15 cellular contexts compared by ENCODE assay signal in the genomic region with DNA sequence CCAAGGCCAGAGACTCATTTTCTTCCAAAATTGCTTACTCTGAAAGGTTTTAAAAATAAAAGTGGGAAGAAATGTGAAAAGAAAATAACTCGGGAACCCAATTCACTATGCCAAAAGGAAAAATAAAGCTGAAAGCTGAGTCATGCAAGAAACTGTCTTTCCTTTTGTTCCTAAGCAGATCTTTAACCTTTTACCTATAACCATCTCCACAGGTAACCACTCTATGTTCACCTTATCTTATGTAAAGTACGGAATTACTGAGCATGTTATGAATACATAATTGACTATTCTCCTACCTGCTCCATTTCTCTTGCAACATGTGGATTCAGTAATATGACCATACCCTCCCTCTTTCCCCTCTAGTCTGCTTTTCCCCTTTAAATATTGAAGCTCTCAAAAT.
DNase-seq lines count a peak whose midpoint lies in the region; ATAC-seq and TF ChIP-seq lines count a peak whose summit lies in the region.
"Had no signal": no experiment of that assay in that cellular context is flagged by ENCODE, and none has a peak within 500 bp of the region (broad histone marks: within the 10 kb centered on the region; RNA-seq: fewer than 3 reads in every experiment).

No MANE protein-coding gene starts in this region.

- H3K27me3 ChIP-seq in PC-9 (ENCODE audit: insufficient read depth, low read depth) (no peaks in the 10 kb centered on the region), vagina (no peaks in the 10 kb centered on the region)

- H3K4me1 ChIP-seq in PC-9 (replicated peaks; ENCODE audit: insufficient read depth) (peaks cover 14% of the 10 kb centered on the region), mucosa of descending colon (ENCODE audit: low read depth) (peaks cover 4% of the 10 kb centered on the region), vagina (peaks cover 16% of the 10 kb centered on the region)
- H3K4me1 ChIP-seq: A549 had no signal

- H3K36me3 ChIP-seq in PC-9 (ENCODE audit: low read depth) (no peaks in the 10 kb centered on the region), mucosa of descending colon (ENCODE audit: low read depth) (no peaks in the 10 kb centered on the region), vagina (no peaks in the 10 kb centered on the region)

- H3K27ac ChIP-seq in PC-9 = no peak overlapping the region
- peak overlapping the region; percentile 58 for H3K27ac ChIP-seq in vagina
- H3K27ac ChIP-seq in RWPE1 = no peak overlapping the region
- H3K27ac ChIP-seq: 22Rv1, A549, C4-2B had no signal

- H4K20me1 ChIP-seq in PC-9 (ENCODE audit: insufficient read depth) = no peaks in the 10 kb centered on the region

- no TSS peak for BruUV-seq in PC-9 (replicated peaks; lab: Mats Ljungman, UMichigan)

- no peak for DNase-seq in activated naive CD4-positive, alpha-beta T cell (lab: John Stamatoyannopoulos, UW)
- DNase-seq in PC-9 = peak in 1 of 2 experiments; percentile 51
- no peak for DNase-seq in mucosa of descending colon
- no peak for DNase-seq in vagina (ENCODE audit: extremely low spot score in 2 of 2)
- no peak for DNase-seq in effector CD4-positive, alpha-beta T cell
- no peak for DNase-seq in RWPE1 (ENCODE audit: low spot score)
- DNase-seq: AML-193; Caco-2; CD4-positive, alpha-beta T cell; H9 had no signal

- no peaks in the 10 kb centered on the region for H3K4me1 Mint-ChIP-seq in activated naive CD4-positive, alpha-beta T cell treated with anti-CD3 and anti-CD28 coated beads, Interleukin-2, amount 50 U/mL, for 24 hours

- no peaks in the 10 kb centered on the region for H3K9me2 ChIP-seq in PC-9 (ENCODE audit: insufficient read depth)

- H3K27me3 Mint-ChIP-seq in activated naive CD4-positive, alpha-beta T cell treated with anti-CD3 and anti-CD28 coated beads, Interleukin-2, amount 50 U/mL, for 24 hours = peaks cover 8% of the 10 kb centered on the region

- H3K27ac Mint-ChIP-seq in activated naive CD4-positive, alpha-beta T cell treated with anti-CD3 and anti-CD28 coated beads, Interleukin-2, amount 50 U/mL, for 24 hours = peak overlapping the region; percentile 18
- H3K27ac Mint-ChIP-seq: CD4-positive, alpha-beta T cell had no signal

- TF ChIP-seq CTCF in PC-9 (conservative IDR thresholded peaks at IDR 0.05) = no peak
- TF ChIP-seq CTCF in mucosa of descending colon (IDR thresholded peaks at IDR 0.05) = no peak
- TF ChIP-seq CTCF in vagina (IDR thresholded peaks at IDR 0.05) = no peak
- TF ChIP-seq CTCF in RWPE1 (conservative IDR thresholded peaks at IDR 0.05; ENCODE audit: low read depth) = no peak

- no peaks in the 10 kb centered on the region for H3F3A ChIP-seq in PC-9 (ENCODE audit: insufficient read depth, low read depth)

- ATAC-seq in mucosa of descending colon = peak; percentile 73
- ATAC-seq in GM18907 (IDR thresholded peaks at IDR 0.05; ENCODE audit: unreplicated experiment) = no peak
- ATAC-seq: A549 had no signal

- H3K4me3 ChIP-seq in PC-9 = no peak overlapping the region
- H3K4me3 ChIP-seq in mucosa of descending colon = no peak overlapping the region
- H3K4me3 ChIP-seq in vagina = no peak overlapping the region
- H3K4me3 ChIP-seq: A549 had no signal

- CTCF ChIA-PET in PC-9 (lab: Charles Lee) = interaction anchor here (0.6 to 1.0 kb wide), 4 partner anchors 53 to 915 kb away, joined by 3 to 7 read pairs (median 4); no protein-coding TSS in a partner anchor
- CTCF ChIA-PET in RWPE1 (lab: Yijun Ruan, JAX) = no interaction called here

- intact Hi-C loops in PC-9 (cut with micrococcal nuclease; ENCODE audit: unreplicated experiment) = no loop called here
- intact Hi-C loops in mucosa of descending colon (cut with DNase I, micrococcal nuclease) = no loop called here
- intact Hi-C loops in vagina (cut with DNase I) = no loop called here

- no peaks in the 10 kb centered on the region for H3K9me3 ChIP-seq in PC-9 (ENCODE audit: insufficient read depth, low read depth)
- H3K9me3 ChIP-seq in mucosa of descending colon = no peaks in the 10 kb centered on the region
- no peaks in the 10 kb centered on the region for H3K9me3 ChIP-seq in vagina
- H3K9me3 ChIP-seq: A549, Caco-2 had no signal

- H3K9me3 Mint-ChIP-seq in activated naive CD4-positive, alpha-beta T cell treated with anti-CD3 and anti-CD28 coated beads, Interleukin-2, amount 50 U/mL, for 24 hours = no peaks in the 10 kb centered on the region
- H3K9me3 Mint-ChIP-seq: CD4-positive, alpha-beta T cell had no signal

- POLR2A ChIA-PET in PC-9 (lab: Charles Lee; ENCODE audit: unreplicated experiment) (interaction anchor here (0.5 to 0.6 kb wide), 2 partner anchors 348 to 641 kb away, joined by 3 to 5 read pairs; no protein-coding TSS in a partner anchor), RWPE1 (lab: Yijun Ruan, JAX; ENCODE audit: low non-redundant PET) (no interaction called here)

- H2AFZ ChIP-seq in PC-9 = peak overlapping the region; percentile 45

- H3K4me2 ChIP-seq in PC-9 = peak overlapping the region; percentile 40
- H3K4me2 ChIP-seq: A549 had no signal

- no peak for TF ChIP-seq POLR2A in vagina (IDR thresholded peaks at IDR 0.05)

- H3K79me2 ChIP-seq in PC-9 (ENCODE audit: low read depth) = no peaks in the 10 kb centered on the region

- H3K36me3 Mint-ChIP-seq in activated naive CD4-positive, alpha-beta T cell treated with anti-CD3 and anti-CD28 coated beads, Interleukin-2, amount 50 U/mL, for 24 hours = no peaks in the 10 kb centered on the region

- H3K4me3 Mint-ChIP-seq in activated naive CD4-positive, alpha-beta T cell treated with anti-CD3 and anti-CD28 coated beads, Interleukin-2, amount 50 U/mL, for 24 hours = no peak overlapping the region
- H3K4me3 Mint-ChIP-seq: CD4-positive, alpha-beta T cell; H9 had no signal
